Comparison of ENCODE assay signal across 2 cellular contexts in genomic region chr20:63253438-63254236, GRCh38.
TF ChIP-seq lines count a peak whose summit lies in the region.

No MANE protein-coding gene starts in this region.

TF ChIP-seq in HEK293, 187 proteins besides CTCF, POLR2A, EP300 and RAD21:
- TF ChIP-seq ZNF621 (tag by site-specific recombination; IDR thresholded peaks at IDR 0.05) (no peak), ZBTB20 (tag by site-specific recombination; IDR thresholded peaks at IDR 0.05) (peak; percentile 43; the same call in 1 of the 2 replicates), ZNF112 (tag by site-specific recombination; IDR thresholded peaks at IDR 0.05) (no peak), KLF17 (tag by site-specific recombination; IDR thresholded peaks at IDR 0.05) (no peak), ZNF830 (tag by site-specific recombination; IDR thresholded peaks at IDR 0.05; ENCODE audit: low read depth) (no peak), REPIN1 (tag by site-specific recombination; IDR thresholded peaks at IDR 0.05; ENCODE audit: low read depth) (no peak), ZNF571 (tag by site-specific recombination; IDR thresholded peaks at IDR 0.05) (no peak), ZBTB17 (tag by site-specific recombination; IDR thresholded peaks at IDR 0.05) (no peak), SP2 (tag by site-specific recombination; IDR thresholded peaks at IDR 0.05) (peak; percentile 22; the same call in 1 of the 2 replicates), BCL6B (tag by site-specific recombination; IDR thresholded peaks at IDR 0.05) (no peak), ZNF626 (tag by site-specific recombination; IDR thresholded peaks at IDR 0.05) (no peak), ZSCAN4 (tag by site-specific recombination; IDR thresholded peaks at IDR 0.05) (no peak), GLIS2 (tag by site-specific recombination; IDR thresholded peaks at IDR 0.05) (peak; percentile 39; the same call in 1 of the 2 replicates), ZNF488 (tag by site-specific recombination; IDR thresholded peaks at IDR 0.05) (no peak), ZNF266 (tag by site-specific recombination; IDR thresholded peaks at IDR 0.05; ENCODE audit: low read depth) (no peak), OVOL3 (tag by site-specific recombination; IDR thresholded peaks at IDR 0.05) (no peak), ZNF791 (tag by site-specific recombination; IDR thresholded peaks at IDR 0.05) (no peak), ZBTB26 (tag by site-specific recombination; optimal IDR thresholded peaks at IDR 0.05) (peak; percentile 48), ZNF585B (tag by site-specific recombination; IDR thresholded peaks at IDR 0.05) (no peak), ZNF350 (tag by site-specific recombination; IDR thresholded peaks at IDR 0.05) (no peak), ZNF311 (tag by site-specific recombination; IDR thresholded peaks at IDR 0.05; ENCODE audit: borderline replicate concordance) (no peak), ZBTB8A (tag by site-specific recombination; IDR thresholded peaks at IDR 0.05) (peak; percentile 44; the same call in 1 of the 2 replicates), ZNF391 (tag by site-specific recombination; IDR thresholded peaks at IDR 0.05; ENCODE audit: borderline replicate concordance, low read depth) (no peak), ZNF335 (tag by site-specific recombination; conservative IDR thresholded peaks at IDR 0.05) (0 out of 2 replicates have a peak, but pooled peaks have one; percentile 25)

TF ChIP-seq in H1, 55 proteins besides CTCF, POLR2A, EP300 and RAD21:
- TF ChIP-seq EZH2 (IDR thresholded peaks at IDR 0.05; ENCODE audit: low read depth, low read length, severe bottlenecking): peak; percentile 5
- peak; percentile 37; the same call in 1 of the 2 replicates for TF ChIP-seq SUZ12 (IDR thresholded peaks at IDR 0.05; ENCODE audit: low read length)
- no peak for TF ChIP-seq SP4 (IDR thresholded peaks at IDR 0.05; ENCODE audit: low read length)
- TF ChIP-seq TBP (IDR thresholded peaks at IDR 0.05; ENCODE audit: low read depth, low read length): 0 out of 2 replicates have a peak, but pooled peaks have one; percentile 19
- TF ChIP-seq RBBP5 (IDR thresholded peaks at IDR 0.05; ENCODE audit: borderline replicate concordance, low read depth, low read length): peak; percentile 13; the same call in 1 of the 2 replicates
- peak; percentile 69 for TF ChIP-seq E2F6 (IDR thresholded peaks at IDR 0.05)
- no peak for TF ChIP-seq ZNF274 (IDR thresholded peaks at IDR 0.05; ENCODE audit: borderline replicate concordance, extremely low read depth, low read length)
- TF ChIP-seq KDM5A (IDR thresholded peaks at IDR 0.05; ENCODE audit: low read length): no peak
- no peak for TF ChIP-seq TEAD4 (IDR thresholded peaks at IDR 0.05; ENCODE audit: low read depth, low read length)
- TF ChIP-seq SIX5 (IDR thresholded peaks at IDR 0.05; ENCODE audit: low read depth, low read length): no peak
- TF ChIP-seq POLR2AphosphoS5 (IDR thresholded peaks at IDR 0.05; ENCODE audit: low read depth, low read length): no peak
- TF ChIP-seq CEBPB (IDR thresholded peaks at IDR 0.05; ENCODE audit: low read depth, low read length): no peak
- TF ChIP-seq KDM4A (IDR thresholded peaks at IDR 0.05; ENCODE audit: low read depth, low read length, severe bottlenecking): peak; percentile 45
- TF ChIP-seq MAX (IDR thresholded peaks at IDR 0.05): peak; percentile 72; the same call in 1 of the 2 replicates
TF ChIP-seq in H1: peak in this region for 7.
